ENCODE assay signal across 16 cellular contexts in the genomic region with DNA sequence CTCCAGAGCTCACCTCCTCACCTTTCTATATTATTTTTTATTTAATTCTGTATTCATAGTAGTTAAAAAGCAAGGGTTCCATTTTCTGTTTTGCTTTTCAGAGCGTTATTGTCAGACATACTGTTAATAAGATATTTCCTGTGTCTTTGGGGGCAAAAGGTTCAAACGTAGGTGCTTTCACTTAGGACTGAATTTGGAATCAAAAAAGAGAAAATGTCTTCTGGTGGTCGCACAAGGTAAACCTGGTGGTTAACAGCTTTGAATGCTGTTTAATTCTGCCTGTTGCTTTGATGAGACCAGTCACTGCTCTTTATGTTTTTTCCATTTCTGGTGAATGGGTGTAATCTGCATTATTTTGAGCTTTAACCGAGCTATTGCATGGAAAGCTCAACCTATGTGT.
"Had no signal": no experiment of that assay in that cellular context is flagged by ENCODE, and none has a peak within 500 bp of the region (broad histone marks: within the 10 kb centered on the region; RNA-seq: fewer than 3 reads in every experiment).

No MANE protein-coding gene starts in this region.

- H3K27ac Mint-ChIP-seq: activated B cell treated with CpG ODN at 0.5 μM for 24 hours; activated CD8-positive, alpha-beta memory T cell treated with anti-CD3 and anti-CD28 coated beads, Interleukin-2, amount 10 ng/mL, durations not matched to agents 7 days and 5 days; dendritic cell treated with granulocyte-macrophage colony-stimulating factor and Interleukin-4, amounts not matched to agents 40 ng/mL and 50 ng/mL, for 4 days; type B pancreatic cell had no signal

- H3K4me3 ChIP-seq: prostate gland, skin epidermis, suprapubic skin had no signal

- H3K4me3 Mint-ChIP-seq: activated B cell treated with CpG ODN at 0.5 μM for 24 hours; activated CD8-positive, alpha-beta memory T cell treated with anti-CD3 and anti-CD28 coated beads, Interleukin-2, amount 10 ng/mL, durations not matched to agents 7 days and 5 days; activated T-cell treated with anti-CD3 and anti-CD28 coated beads, Interleukin-2, amount 50 U/mL, for 4 hours; dendritic cell treated with granulocyte-macrophage colony-stimulating factor and Interleukin-4, amounts not matched to agents 40 ng/mL and 50 ng/mL, for 4 days; type B pancreatic cell had no signal

- H3K9me3 Mint-ChIP-seq: activated B cell treated with CpG ODN at 0.5 μM for 24 hours; activated T-cell treated with anti-CD3 and anti-CD28 coated beads, Interleukin-2, amount 50 U/mL, for 4 hours; dendritic cell treated with granulocyte-macrophage colony-stimulating factor and Interleukin-4, amounts not matched to agents 40 ng/mL and 50 ng/mL, for 4 days; type B pancreatic cell had no signal

- H3K9me3 ChIP-seq: prostate gland, suprapubic skin had no signal

- H3K27me3 ChIP-seq: suprapubic skin had no signal

- DNase-seq: activated B cell treated with CpG ODN at 0.5 μM for 24 hours; activated CD8-positive, alpha-beta memory T cell treated with anti-CD3 and anti-CD28 coated beads, Interleukin-2, amount 10 ng/mL, durations not matched to agents 7 days and 5 days; activated effector memory CD4-positive, alpha-beta T cell treated with anti-CD3 and anti-CD28 coated beads, Interleukin-2, amount 50 U/mL, for 16 hours; activated T-cell treated with anti-CD3 and anti-CD28 coated beads, Interleukin-2, amount 50 U/mL, for 4 hours; aorta; effector memory CD4-positive, alpha-beta T cell; head of caudate nucleus; mesendoderm; right cardiac atrium; stimulated activated CD4-positive, alpha-beta T cell treated with anti-CD3 and anti-CD28 coated beads, Interleukin-4, amount 100 ng/mL, for 24 hours; stimulated activated naive CD4-positive, alpha-beta T cell treated with Interleukin-2 at 50 U/mL for 16 hours had no signal

- H3K27me3 Mint-ChIP-seq: activated B cell treated with CpG ODN at 0.5 μM for 24 hours; activated CD8-positive, alpha-beta memory T cell treated with anti-CD3 and anti-CD28 coated beads, Interleukin-2, amount 10 ng/mL, durations not matched to agents 7 days and 5 days; dendritic cell treated with granulocyte-macrophage colony-stimulating factor and Interleukin-4, amounts not matched to agents 40 ng/mL and 50 ng/mL, for 4 days; type B pancreatic cell had no signal

- ATAC-seq: activated CD8-positive, alpha-beta memory T cell treated with anti-CD3 and anti-CD28 coated beads, Interleukin-2, amount 10 ng/mL, durations not matched to agents 7 days and 5 days; activated T-cell treated with anti-CD3 and anti-CD28 coated beads, Interleukin-2, amount 50 U/mL, for 4 hours; right cardiac atrium had no signal

- H3K36me3 ChIP-seq: prostate gland, suprapubic skin had no signal

- H3K4me1 ChIP-seq: prostate gland had no signal

- H3K27ac ChIP-seq: prostate gland, skin epidermis, suprapubic skin had no signal
